8 cellular contexts compared by ENCODE assay signal in the genomic region with DNA sequence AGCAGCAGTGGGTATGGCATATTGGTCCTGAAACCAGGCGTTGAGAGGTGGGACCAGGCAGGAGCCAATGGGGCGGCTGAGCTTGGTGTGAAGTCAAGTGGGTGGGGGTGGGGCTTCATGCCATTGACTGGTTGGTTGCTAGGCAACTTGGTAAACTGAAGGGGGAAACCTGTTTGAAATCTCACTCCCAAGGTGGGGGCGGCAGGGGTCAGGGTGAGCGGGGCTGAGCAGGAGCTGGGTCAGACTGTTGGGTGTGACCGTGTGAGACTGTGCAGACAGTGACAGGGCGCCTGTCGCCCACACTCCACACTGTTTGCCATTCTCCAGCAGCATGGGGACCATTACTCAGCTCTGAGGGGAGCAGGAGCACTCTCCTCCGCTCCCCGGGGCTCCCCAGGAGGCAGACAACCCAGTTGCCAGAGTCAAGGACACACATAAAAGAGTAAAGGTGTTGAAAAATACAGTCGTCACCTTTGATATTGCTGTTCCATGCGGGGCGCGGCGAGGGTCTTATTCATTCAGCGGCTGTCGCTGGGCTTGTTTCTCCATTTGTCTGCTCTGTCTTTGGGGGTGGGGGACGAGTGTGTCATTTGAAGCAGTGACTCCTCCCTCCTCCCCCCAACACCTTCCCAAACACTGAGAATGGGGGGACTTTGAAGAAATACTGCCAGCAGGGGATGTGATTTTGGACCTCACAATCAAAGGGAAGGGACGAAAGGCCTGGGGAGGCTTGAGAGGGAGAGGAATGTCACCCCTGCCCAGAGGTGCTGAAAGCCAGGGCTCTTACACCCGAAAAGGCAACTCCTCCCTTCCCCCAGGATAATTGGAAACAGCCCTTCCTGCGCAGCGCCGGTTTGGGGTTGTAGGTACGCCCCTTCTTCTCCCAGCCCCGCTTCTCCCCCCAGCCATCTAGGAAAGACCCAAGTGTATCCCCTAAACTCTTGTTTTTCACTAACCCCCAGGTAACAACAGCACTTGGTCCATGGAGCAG. TPM values are rescaled to one million over a fixed set of nuclear protein-coding genes. Genes with fewer than 3 reads are reported as not detected.
DNase-seq lines count a peak whose midpoint lies in the region; ATAC-seq, FAIRE-seq and TF ChIP-seq lines count a peak whose summit lies in the region.

No MANE protein-coding gene starts in this region.

- intact Hi-C loops in Right ventricle myocardium superior (cut with DNase I), result no loop called here
- intact Hi-C loops in cardiac septum (cut with DNase I), result no loop called here
- intact Hi-C loops in head of caudate nucleus (cut with DNase I), result no loop called here

- peaks cover 12% of the 10 kb centered on the region for H3K36me3 ChIP-seq in skeletal muscle satellite cell (ENCODE audit: insufficient read depth, low read length)
- peaks cover 3 to 7% of the 10 kb centered on the region in 2 donors for H3K36me3 ChIP-seq in small intestine (ENCODE audit: control insufficient read depth in 2 of 2, insufficient read depth in 2 of 2, low read length in 2 of 2)

- DNase-seq in Right ventricle myocardium superior (peak; percentile 31), cardiac septum (ENCODE audit: low spot score) (no peak), head of caudate nucleus (peak in 40 of 42 donors; percentile 26 to 91 (median 67)), small intestine (no peak)

- H3K4me3 ChIP-seq in skeletal muscle satellite cell (ENCODE audit: low read length), result peak overlapping the region; percentile 62
- H3K4me3 ChIP-seq in small intestine (ENCODE audit: low read depth in 1 of 2, low read length in 2 of 2), result no peak overlapping the region

- TF ChIP-seq CTCF in VCaP (conservative IDR thresholded peaks at IDR 0.05), result no peak

- H3K9me3 ChIP-seq in skeletal muscle satellite cell (replicated peaks; ENCODE audit: low read length), result no peaks in the 10 kb centered on the region
- no peaks in the 10 kb centered on the region for H3K9me3 ChIP-seq in small intestine (ENCODE audit: control insufficient read depth, low read depth)

- H3K27me3 ChIP-seq in skeletal muscle satellite cell (ENCODE audit: control insufficient read depth, insufficient read depth, low read length) (peaks cover 31% of the 10 kb centered on the region), small intestine (ENCODE audit: control insufficient read depth in 2 of 2, insufficient read depth in 2 of 2, low read length in 2 of 2) (peaks cover 10 to 17% of the 10 kb centered on the region in 2 donors)

- H3K4me2 ChIP-seq in skeletal muscle satellite cell (ENCODE audit: low read length), result peak overlapping the region; percentile 82

- H3K4me1 ChIP-seq in skeletal muscle satellite cell (ENCODE audit: control insufficient read depth, insufficient read depth, low read length) (peaks cover 8% of the 10 kb centered on the region), small intestine (ENCODE audit: control insufficient read depth in 2 of 2, insufficient read depth in 1 of 2, low read depth in 1 of 2, low read length in 1 of 2) (no peaks in the 10 kb centered on the region)

- ATAC-seq in Right ventricle myocardium superior (ENCODE audit: poor library complexity) (peak; percentile 73), GM19452 (IDR thresholded peaks at IDR 0.05; ENCODE audit: unreplicated experiment) (no peak), HG03460 (IDR thresholded peaks at IDR 0.05; ENCODE audit: unreplicated experiment) (no peak)

- no peak for FAIRE-seq in small intestine (lab: Jason Lieb, UNC)

- 36 to 46% (median 39%) methylated on average over 24 of the region's 24 CpGs for WGBS in small intestine, 3 donors

- H3K27ac ChIP-seq in VCaP, result peak overlapping the region; percentile 52; the same call in 1 of the 2 replicates
- no peak overlapping the region for H3K27ac ChIP-seq in small intestine (ENCODE audit: low read depth in 1 of 2, low read length in 1 of 2)

- no peak overlapping the region for H3K9ac ChIP-seq in skeletal muscle satellite cell (ENCODE audit: low read depth, low read length)

RNA-seq across cellular contexts. Expression of a gene that starts 1.1 kb away (rescaled TPM):
- total RNA-seq in Right ventricle myocardium superior (0.13 TPM), cardiac septum (0.78 TPM)
- 0.44 and 0.76 TPM in 2 replicates for total RNA-seq in skeletal muscle satellite cell (2012; rRNA removed)
- 1 to 10 TPM in 1 of 3 donors, not detected in 2; 1.1 TPM for polyA plus RNA-seq in small intestine

RNA-seq across cellular contexts. Expression of a gene that starts 13.7 kb away (rescaled TPM):
- total RNA-seq in Right ventricle myocardium superior, result not detected
- 0.16 TPM for total RNA-seq in cardiac septum
- under 0.01 TPM in 2 replicates for total RNA-seq in skeletal muscle satellite cell (2012; rRNA removed)
- polyA plus RNA-seq in small intestine, result under 1 TPM in 1 of 3 donors, not detected in 2; 0.09 TPM

RNA-seq across cellular contexts. Expression of a gene that starts 15.6 kb away (rescaled TPM):
- 4.2 TPM for total RNA-seq in Right ventricle myocardium superior
- total RNA-seq in cardiac septum, result 3.2 TPM
- 7.1 and 10.3 TPM in 2 replicates for total RNA-seq in skeletal muscle satellite cell (2012; rRNA removed)
- 10 to 100 TPM; 10.8 to 17.7 (median 11.5) TPM for polyA plus RNA-seq in small intestine

RNA-seq across cellular contexts. Expression of a gene that starts 16.6 kb away (rescaled TPM):
- total RNA-seq in Right ventricle myocardium superior (11.5 TPM), cardiac septum (17.5 TPM)
- 21.2 and 21.5 TPM in 2 replicates for total RNA-seq in skeletal muscle satellite cell (2012; rRNA removed)
- 10 to 100 TPM in 1 of 3 donors, 1 to 10 TPM in 2; 8.7 to 42.6 (median 10.0) TPM for polyA plus RNA-seq in small intestine

RNA-seq across cellular contexts. Expression of a gene that starts 53.2 kb away (rescaled TPM):
- 3.1 TPM for total RNA-seq in Right ventricle myocardium superior
- 2.7 TPM for total RNA-seq in cardiac septum
- total RNA-seq in skeletal muscle satellite cell (2012; rRNA removed), result not detected in 2 replicates
- 1 to 10 TPM in 1 of 3 donors, not detected in 2; 1.1 TPM for polyA plus RNA-seq in small intestine

Comparison
In these comparisons a context has a peak if more than half of its experiments do, and no peak if none do; other contexts are left out.
1. DNase-seq: peak in Right ventricle myocardium superior (single experiment) and head of caudate nucleus (40 of 42); none in cardiac septum (single experiment) and small intestine (single experiment).